Comparison of ENCODE assay signal across 31 cellular contexts in genomic region chr10:50472914-50473313, GRCh38.
"Had no signal": no experiment of that assay in that cellular context is flagged by ENCODE, and none has a peak within 500 bp of the region (broad histone marks: within the 10 kb centered on the region; RNA-seq: fewer than 3 reads in every experiment).

No MANE protein-coding gene starts in this region.

- H3K27me3 Mint-ChIP-seq: activated naive CD8-positive, alpha-beta T cell treated with anti-CD3 and anti-CD28 coated beads, Interleukin-2, amount 50 U/mL, for 24 hours; central memory CD8-positive, alpha-beta T cell had no signal

- H3K27ac ChIP-seq: ascending aorta, body of pancreas, SJSA1 had no signal

- H3K4me3 Mint-ChIP-seq: activated CD8-positive, alpha-beta T cell treated with anti-CD3 and anti-CD28 coated beads, Interleukin-2, amount 10 ng/mL, durations not matched to agents 7 days and 5 days; activated naive CD8-positive, alpha-beta T cell treated with anti-CD3 and anti-CD28 coated beads, Interleukin-2, amount 50 U/mL, for 24 hours; central memory CD8-positive, alpha-beta T cell; T-helper 1 cell treated with Interleukin-12 subunit alpha and Interleukin-12 subunit beta and Interleukin-4 antibody, amounts not matched to agents 30 μg/mL and 1 μg/mL, for 36 hours had no signal

- H3K36me3 ChIP-seq: ascending aorta, MG63, SJSA1 had no signal

- H3K9me3 ChIP-seq: ascending aorta, body of pancreas, MG63, SJSA1 had no signal

- ATAC-seq: activated CD4-positive, CD25-positive, alpha-beta regulatory T cell treated with anti-CD3 and anti-CD28 coated beads, Interleukin-2, amount 50 U/mL, for 24 hours; activated CD8-positive, alpha-beta T cell treated with anti-CD3 and anti-CD28 coated beads, Interleukin-2, amount 10 ng/mL, durations not matched to agents 7 days and 5 days; activated naive CD8-positive, alpha-beta T cell treated with anti-CD3 and anti-CD28 coated beads, Interleukin-2, amount 50 U/mL, for 24 hours; body of pancreas; SK-N-SH treated with all-trans-retinoic acid at 6 μM for 48 hours had no signal

- H3K27ac Mint-ChIP-seq: activated CD8-positive, alpha-beta T cell treated with anti-CD3 and anti-CD28 coated beads, Interleukin-2, amount 10 ng/mL, durations not matched to agents 7 days and 5 days; activated naive CD8-positive, alpha-beta T cell treated with anti-CD3 and anti-CD28 coated beads, Interleukin-2, amount 50 U/mL, for 24 hours; T-helper 1 cell treated with Interleukin-12 subunit alpha and Interleukin-12 subunit beta and Interleukin-4 antibody, amounts not matched to agents 30 μg/mL and 1 μg/mL, for 36 hours had no signal

- H3K27me3 ChIP-seq: ascending aorta, body of pancreas, MG63, SJSA1 had no signal

- DNase-seq: activated CD4-positive, alpha-beta T cell treated with anti-CD3 and anti-CD28 coated beads for 4 hours; activated CD8-positive, alpha-beta memory T cell treated with anti-CD3 and anti-CD28 coated beads, Interleukin-2, amount 50 U/mL, for 48 hours; activated CD8-positive, alpha-beta T cell treated with anti-CD3 and anti-CD28 coated beads, Interleukin-2, amount 10 ng/mL, durations not matched to agents 7 days and 5 days; activated naive CD4-positive, alpha-beta T cell treated with anti-CD3 and anti-CD28 coated beads, Interleukin-2, amount 50 U/mL, for 16 hours; activated naive CD8-positive, alpha-beta T cell treated with anti-CD3 and anti-CD28 coated beads, Interleukin-2, amount 50 U/mL, for 24 hours; activated T-cell treated with anti-CD3 and anti-CD28 coated beads, Interleukin-2, amount 50 U/mL, for 1 hour; amniotic stem cell; body of pancreas; MG63; MV-4-11; NCI-H1092 treated with DMSO at 0.1 percent for 48 hours; NCI-H1417 treated with DMSO at 0.1 percent for 48 hours; NCI-H1694; NCI-H2029; NCI-H2107; NCI-H2171 treated with DMSO at 0.1 percent for 48 hours; NCI-H226; NCI-H526; NCI-H774; NK-92 treated with Interleukin-12 subunit alpha and Interleukin-12 subunit beta, amount 100 ng/mL, for 24 hours; OCI-M1; SHP77; T-helper 9 cell had no signal

- FAIRE-seq: bronchial epithelial cell, RCC 7860 had no signal

- H3K4me3 ChIP-seq: ascending aorta, body of pancreas, MG63, SJSA1 had no signal

- H3K9me3 Mint-ChIP-seq: central memory CD8-positive, alpha-beta T cell had no signal
